Comparison of ENCODE assay signal across 19 cellular contexts in the genomic region with DNA sequence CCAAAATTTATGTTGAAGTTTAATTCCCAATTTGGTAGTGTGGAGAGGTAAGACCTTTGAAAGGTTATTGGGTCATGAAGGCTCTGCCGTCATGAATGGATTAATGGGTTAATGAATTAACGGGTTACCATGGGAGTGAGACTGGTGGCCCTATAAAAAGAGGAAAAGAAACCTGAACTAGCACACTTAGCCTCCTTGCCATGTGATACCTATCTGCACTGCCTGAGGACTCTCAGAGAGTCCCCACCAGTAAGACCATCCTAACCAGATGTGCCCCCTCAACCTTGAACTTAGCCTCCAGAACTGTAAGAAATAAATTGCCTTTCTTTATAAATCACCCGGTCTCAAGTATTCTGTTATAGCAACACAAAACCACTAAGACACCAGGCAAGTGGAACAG. TPM values are rescaled to one million over a fixed set of nuclear protein-coding genes. Genes with fewer than 3 reads are reported as not detected.
"Had no signal": no experiment of that assay in that cellular context is flagged by ENCODE, and none has a peak within 500 bp of the region (broad histone marks: within the 10 kb centered on the region; RNA-seq: fewer than 3 reads in every experiment).

No MANE protein-coding gene starts in this region.

- DNase-seq: activated CD4-positive, alpha-beta T cell treated with anti-CD3 and anti-CD28 coated beads, Interleukin-2, amount 10 ng/mL, durations not matched to agents 24 days and 14 days; activated naive CD4-positive, alpha-beta T cell treated with anti-CD3 and anti-CD28 coated beads, Interleukin-2, amount 50 U/mL, for 16 hours; adrenal gland; caudate nucleus; effector CD4-positive, alpha-beta T cell; foreskin melanocyte; head of caudate nucleus; left cardiac atrium; naive thymus-derived CD4-positive, alpha-beta T cell; psoas muscle; spleen; stimulated activated CD4-positive, alpha-beta T cell treated with anti-CD3 and anti-CD28 coated beads, Interleukin-2, amount 100 ng/mL, for 24 hours; stimulated activated naive CD4-positive, alpha-beta T cell; trophoblast cell had no signal

- H3K27me3 Mint-ChIP-seq: activated CD4-positive, alpha-beta T cell treated with anti-CD3 and anti-CD28 coated beads, Interleukin-2, amount 10 ng/mL, durations not matched to agents 24 days and 14 days had no signal

- H3K36me3 ChIP-seq: adrenal gland, spleen had no signal

- H3K9me3 ChIP-seq: adrenal gland, psoas muscle, spleen had no signal

- H3K4me1 Mint-ChIP-seq: activated CD4-positive, alpha-beta T cell treated with anti-CD3 and anti-CD28 coated beads, Interleukin-2, amount 10 ng/mL, durations not matched to agents 24 days and 14 days had no signal

- ATAC-seq: left cardiac atrium; naive thymus-derived CD4-positive, alpha-beta T cell; psoas muscle; sciatic nerve had no signal

- H3K4me3 ChIP-seq: adrenal gland, coronary artery, psoas muscle, spleen had no signal

- H3K9me3 Mint-ChIP-seq: activated CD4-positive, alpha-beta T cell treated with anti-CD3 and anti-CD28 coated beads, Interleukin-2, amount 10 ng/mL, durations not matched to agents 24 days and 14 days; activated T-helper 2 cell treated with anti-CD3 and anti-CD28 coated beads, Interferon-gamma antibody, Interleukin-2, Interleukin-4, amounts not matched to agents 10 μg/mL and 5 μg/mL and 100 μg/mL, durations not matched to agents 14 hours and 24 hours and 36 hours; naive thymus-derived CD4-positive, alpha-beta T cell had no signal

- H3K27ac ChIP-seq: adrenal gland, coronary artery, psoas muscle, spleen had no signal

- H3K27ac Mint-ChIP-seq: activated CD4-positive, alpha-beta T cell treated with anti-CD3 and anti-CD28 coated beads, Interleukin-2, amount 10 ng/mL, durations not matched to agents 24 days and 14 days; activated T-helper 2 cell treated with anti-CD3 and anti-CD28 coated beads, Interferon-gamma antibody, Interleukin-2, Interleukin-4, amounts not matched to agents 10 μg/mL and 5 μg/mL and 100 μg/mL, durations not matched to agents 14 hours and 24 hours and 36 hours; naive thymus-derived CD4-positive, alpha-beta T cell had no signal

- H3K36me3 Mint-ChIP-seq: naive thymus-derived CD4-positive, alpha-beta T cell had no signal

- H3K4me3 Mint-ChIP-seq: activated CD4-positive, alpha-beta T cell treated with anti-CD3 and anti-CD28 coated beads, Interleukin-2, amount 10 ng/mL, durations not matched to agents 24 days and 14 days; naive thymus-derived CD4-positive, alpha-beta T cell had no signal

- H3K4me1 ChIP-seq: adrenal gland, psoas muscle, spleen had no signal

RNA-seq across cellular contexts. Expression of a gene that starts 39.2 kb away (rescaled TPM):
- total RNA-seq: activated CD4-positive, alpha-beta T cell treated with anti-CD3 and anti-CD28 coated beads, Interleukin-2, amount 10 ng/mL, durations not matched to agents 24 days and 14 days; activated T-helper 2 cell treated with anti-CD3 and anti-CD28 coated beads, Interferon-gamma antibody, Interleukin-2, Interleukin-4, amounts not matched to agents 10 μg/mL and 5 μg/mL and 100 μg/mL, durations not matched to agents 14 hours and 24 hours and 36 hours; adrenal gland; left cardiac atrium; lung microvascular endothelial cell; mononuclear cell; naive thymus-derived CD4-positive, alpha-beta T cell; psoas muscle; sciatic nerve; spleen had no signal
- polyA plus RNA-seq: adrenal gland; naive thymus-derived CD4-positive, alpha-beta T cell; psoas muscle; spleen had no signal

RNA-seq across cellular contexts. Expression of a gene that starts 57.7 kb away (rescaled TPM):
- total RNA-seq: activated CD4-positive, alpha-beta T cell treated with anti-CD3 and anti-CD28 coated beads, Interleukin-2, amount 10 ng/mL, durations not matched to agents 24 days and 14 days; activated T-helper 2 cell treated with anti-CD3 and anti-CD28 coated beads, Interferon-gamma antibody, Interleukin-2, Interleukin-4, amounts not matched to agents 10 μg/mL and 5 μg/mL and 100 μg/mL, durations not matched to agents 14 hours and 24 hours and 36 hours; adrenal gland; left cardiac atrium; lung microvascular endothelial cell; naive thymus-derived CD4-positive, alpha-beta T cell; psoas muscle; sciatic nerve; spleen had no signal
- polyA plus RNA-seq: adrenal gland; naive thymus-derived CD4-positive, alpha-beta T cell; psoas muscle; spleen had no signal
